9 cellular contexts compared by ENCODE assay signal in genomic region chr10:86178401-86179142, GRCh38.
DNase-seq lines count a peak whose midpoint lies in the region; ATAC-seq and TF ChIP-seq lines count a peak whose summit lies in the region.
"Had no signal": no experiment of that assay in that cellular context is flagged by ENCODE, and none has a peak within 500 bp of the region (broad histone marks: within the 10 kb centered on the region; RNA-seq: fewer than 3 reads in every experiment).

No MANE protein-coding gene starts in this region.

- H3K4me3 ChIP-seq in GM12865 (ENCODE audit: low read depth, low read length): no peak overlapping the region
- H3K4me3 ChIP-seq in NT2/D1 (ENCODE audit: insufficient read length, low read depth): no peak overlapping the region
- H3K4me3 ChIP-seq: SJSA1 had no signal

- H3K4me1 ChIP-seq in NT2/D1 (ENCODE audit: insufficient read depth, insufficient read length): peaks cover 2% of the 10 kb centered on the region
- H3K4me1 ChIP-seq: SJSA1 had no signal

- no peak for ATAC-seq in HG03565 (IDR thresholded peaks at IDR 0.05; ENCODE audit: unreplicated experiment)

- H3K9me3 ChIP-seq in NT2/D1 (ENCODE audit: insufficient read depth, low read length): no peaks in the 10 kb centered on the region
- H3K9me3 ChIP-seq: SJSA1 had no signal

- H3K27me3 ChIP-seq in NT2/D1 (ENCODE audit: insufficient read depth, insufficient read length): no peaks in the 10 kb centered on the region

- H3K9ac ChIP-seq in NT2/D1 (ENCODE audit: insufficient read length, low read depth): no peak overlapping the region

- intact Hi-C loops in head of caudate nucleus (cut with DNase I): no loop called here

- in situ Hi-C loops in G401 (cut with HindIII; ENCODE audit: low sequenced_read_pairs): no loop called here

- TF ChIP-seq CTCF in GM12865 (IDR thresholded peaks at IDR 0.05; ENCODE audit: insufficient read depth, low read depth, low read length, missing control alignments): peak; percentile 36

- no peaks in the 10 kb centered on the region for H3K36me3 ChIP-seq in NT2/D1 (ENCODE audit: insufficient read depth, insufficient read length, low read length)
- H3K36me3 ChIP-seq: SJSA1 had no signal

- peak; percentile 66 for DNase-seq in 8988T
- peak; percentile 16 for DNase-seq in GM12865 (ENCODE audit: low read depth)
- peak; percentile 40 for DNase-seq in NT2/D1 (ENCODE audit: low read depth, low spot score)
- DNase-seq in head of caudate nucleus: peak in 40 of 42 donors; percentile 20 to 83 (median 55)
- no peak for DNase-seq in NCI-H2196 (lab: John Stamatoyannopoulos, UW; ENCODE audit: unreplicated experiment)
- DNase-seq in G401 (ENCODE audit: low spot score): no peak
- no peak for DNase-seq in NCI-H345 treated with DMSO at 0.1 percent for 48 hours (lab: John Stamatoyannopoulos, UW; ENCODE audit: unreplicated experiment)

Comparison
In these comparisons a context has a peak if more than half of its experiments do, and no peak if none do; other contexts are left out.
1. DNase-seq: peak in 8988T (single experiment), GM12865 (single experiment), NT2/D1 (single experiment) and head of caudate nucleus (40 of 42); none in NCI-H2196 (single experiment), G401 (single experiment) and NCI-H345 treated with DMSO at 0.1 percent for 48 hours (single experiment).